Comparison of ENCODE assay signal across 1 cellular context in genomic region chr15:44537728-44538240, GRCh38.
TF ChIP-seq lines count a peak whose summit lies in the region.

No MANE protein-coding gene starts in this region.

TF ChIP-seq in IMR-90, 13 proteins besides CTCF, POLR2A, EP300 and RAD21:
- TF ChIP-seq MXI1 (IDR thresholded peaks at IDR 0.05; ENCODE audit: borderline replicate concordance, low read depth, low read length) (no peak), FOS (IDR thresholded peaks at IDR 0.05; ENCODE audit: low read depth, low read length) (no peak), RCOR1 (IDR thresholded peaks at IDR 0.05; ENCODE audit: insufficient replicate concordance, low read length) (no peak), USF2 (IDR thresholded peaks at IDR 0.05; ENCODE audit: low read depth, low read length) (no peak), BHLHE40 (IDR thresholded peaks at IDR 0.05; ENCODE audit: low read depth, low read length) (no peak), CEBPB (IDR thresholded peaks at IDR 0.05; ENCODE audit: low read depth, low read length) (no peak), NFE2L2 (IDR thresholded peaks at IDR 0.05; ENCODE audit: low read depth, low read length) (no peak), SMC3 (IDR thresholded peaks at IDR 0.05; ENCODE audit: low read depth, low read length) (no peak), MAFK (IDR thresholded peaks at IDR 0.05; ENCODE audit: low read depth, low read length) (no peak), CHD1 (IDR thresholded peaks at IDR 0.05; ENCODE audit: low read depth, low read length) (no peak), ELK1 (IDR thresholded peaks at IDR 0.05; ENCODE audit: borderline replicate concordance, low read depth, low read length) (no peak), RFX5 (IDR thresholded peaks at IDR 0.05; ENCODE audit: low read depth, low read length) (no peak), MAZ (IDR thresholded peaks at IDR 0.05; ENCODE audit: borderline replicate concordance, low read depth, low read length) (no peak)
